14 cellular contexts compared by ENCODE assay signal in genomic region chr13:100543872-100544602, GRCh38. TPM values are rescaled to one million over a fixed set of nuclear protein-coding genes. Genes with fewer than 3 reads are reported as not detected.
A peak's percentile ranks its signal among the peaks of the same experiment; 100 is the strongest.
DNase-seq lines count a peak whose midpoint lies in the region; ATAC-seq, FAIRE-seq and TF ChIP-seq lines count a peak whose summit lies in the region.
"Had no signal": no experiment of that assay in that cellular context is flagged by ENCODE, and none has a peak within 500 bp of the region (broad histone marks: within the 10 kb centered on the region; RNA-seq: fewer than 3 reads in every experiment).

No MANE protein-coding gene starts in this region.

- H4K91ac ChIP-seq in trophoblast cell (ENCODE audit: low read depth, low read length): no peak overlapping the region

- no peak for FAIRE-seq in RCC 7860 (lab: Jason Lieb, UNC)

- ATAC-seq in upper lobe of left lung (ENCODE audit: low FRiP score in 2 of 2): no peak
- ATAC-seq: WTC11 had no signal

- no peak overlapping the region for H2BK120ac ChIP-seq in trophoblast cell (ENCODE audit: insufficient read depth, low read length, poor library complexity)

- peaks cover 0 to 7% (median 0%) of the 10 kb centered on the region in 4 donors for H3K4me1 ChIP-seq in upper lobe of left lung
- peaks cover 26 to 29% of the 10 kb centered on the region in 2 experiments for H3K4me1 ChIP-seq in trophoblast cell (ENCODE audit: control insufficient read depth in 1 of 2, insufficient read depth in 2 of 2, low read length in 2 of 2)

- H2AFZ ChIP-seq in trophoblast cell (ENCODE audit: insufficient read depth, low read length, poor library complexity): no peak overlapping the region

- H4K12ac ChIP-seq in trophoblast cell (ENCODE audit: low read depth, low read length): no peak overlapping the region

- no peak overlapping the region for H2BK12ac ChIP-seq in trophoblast cell (ENCODE audit: low read length)

- H3K4me3 ChIP-seq in epithelial cell of proximal tubule (ENCODE audit: low read depth, low read length) (peak overlapping the region; percentile 40), upper lobe of left lung (peak overlapping the region in 3 of 4 donors; percentile 15 to 39 (median 36)), trophoblast cell (ENCODE audit: low read depth, low read length) (no peak overlapping the region)

- peak; percentile 38 for DNase-seq in activated CD8-positive, alpha-beta memory T cell treated with anti-CD3 and anti-CD28 coated beads, Interleukin-2, amount 50 U/mL, for 48 hours
- no peak for DNase-seq in activated CD8-positive, alpha-beta memory T cell treated with anti-CD3 and anti-CD28 coated beads for 24 hours
- no peak for DNase-seq in epithelial cell of proximal tubule (ENCODE audit: low read depth)
- DNase-seq in mesenteric fat pad (ENCODE audit: low spot score): peak; percentile 82
- DNase-seq in upper lobe of left lung: peak; percentile 14 to 86
- no peak for DNase-seq in trophoblast cell
- DNase-seq in RCC 7860 (ENCODE audit: low spot score): no peak
- no peak for DNase-seq in DMS114 treated with DMSO at 0.1 percent for 48 hours (lab: John Stamatoyannopoulos, UW; ENCODE audit: unreplicated experiment)
- DNase-seq: activated naive CD4-positive, alpha-beta T cell treated with anti-CD3 and anti-CD28 coated beads, Interleukin-2, amount 50 U/mL, for 16 hours; central memory CD4-positive, alpha-beta T cell; GF-D8; NCI-H1417; stimulated activated CD4-positive, alpha-beta T cell treated with anti-CD3 and anti-CD28 coated beads, Interleukin-4, amount 100 ng/mL, for 1 hour had no signal

- H4K8ac ChIP-seq in trophoblast cell (ENCODE audit: low read depth, low read length): no peak overlapping the region

- H3K27me3 ChIP-seq in upper lobe of left lung (no peaks in the 10 kb centered on the region), trophoblast cell (ENCODE audit: insufficient read depth, low read length) (no peaks in the 10 kb centered on the region)

- no peak for TF ChIP-seq CTCF in epithelial cell of proximal tubule (conservative IDR thresholded peaks at IDR 0.05; ENCODE audit: low read depth, low read length)
- TF ChIP-seq CTCF in upper lobe of left lung (IDR thresholded peaks at IDR 0.05): no peak

- H3K79me1 ChIP-seq in trophoblast cell (ENCODE audit: low read length): peaks cover 8% of the 10 kb centered on the region

- H3K9me3 ChIP-seq in upper lobe of left lung (no peaks in the 10 kb centered on the region), trophoblast cell (ENCODE audit: insufficient read depth, low read depth, low read length) (peaks cover 1% of the 10 kb centered on the region)

- no peaks in the 10 kb centered on the region for H3K79me2 ChIP-seq in trophoblast cell (ENCODE audit: control insufficient read depth, insufficient read depth, low read length, poor library complexity)

- TF ChIP-seq EP300 in upper lobe of left lung (IDR thresholded peaks at IDR 0.05): no peak

- H3K27ac ChIP-seq in upper lobe of left lung (peak overlapping the region in 1 of 4 donors; percentile 0), trophoblast cell (ENCODE audit: low read depth, low read length) (no peak overlapping the region)

- no peaks in the 10 kb centered on the region for H3K36me3 ChIP-seq in upper lobe of left lung
- no peaks in the 10 kb centered on the region for H3K36me3 ChIP-seq in trophoblast cell (ENCODE audit: control insufficient read depth in 1 of 2, insufficient read depth in 2 of 2, low read length in 2 of 2)

- no peak overlapping the region for H3K23ac ChIP-seq in trophoblast cell (ENCODE audit: low read length)

- no peak for TF ChIP-seq POLR2A in upper lobe of left lung (IDR thresholded peaks at IDR 0.05)

- no peak overlapping the region for H2AK5ac ChIP-seq in trophoblast cell (ENCODE audit: low read length)

- 65 to 74% methylated on average over 26 of the region's 26 CpGs for WGBS in upper lobe of left lung, 2 donors
- no CpG with 5 or more reads among the region's 26 CpGs for WGBS in trophoblast cell (ENCODE audit: extremely low coverage, insufficient coverage, insufficient read length)

- H2BK5ac ChIP-seq in trophoblast cell (ENCODE audit: low read depth, low read length, poor library complexity): no peak overlapping the region

- H3K9ac ChIP-seq in trophoblast cell (ENCODE audit: low read length): no peak overlapping the region

- no peak overlapping the region for H3K18ac ChIP-seq in trophoblast cell (ENCODE audit: low read length)

- no peak overlapping the region for H3K14ac ChIP-seq in trophoblast cell (ENCODE audit: low read length)

- H3K4ac ChIP-seq in trophoblast cell (ENCODE audit: low read depth, low read length): no peak overlapping the region

- no peak overlapping the region for H3K4me2 ChIP-seq in trophoblast cell (ENCODE audit: low read length)

RNA-seq across cellular contexts. Expression of gene GGACT, which starts 44.6 kb away (rescaled TPM):
- total RNA-seq in epithelial cell of proximal tubule: 3.6 and 5.2 TPM in 2 replicates
- total RNA-seq in mesenteric fat pad: 3.9 TPM
- total RNA-seq in upper lobe of left lung: 1 to 10 TPM in 5 of 6 donors, under 1 TPM in 1; 0.67 to 8.5 (median 5.7) TPM
- 4.1 and 4.6 TPM in 2 replicates for polyA plus RNA-seq in trophoblast cell (2013)

Comparison
In these comparisons a context has a peak if more than half of its experiments do, and no peak if none do; other contexts are left out.
1. DNase-seq: peak in activated CD8-positive, alpha-beta memory T cell treated with anti-CD3 and anti-CD28 coated beads, Interleukin-2, amount 50 U/mL, for 48 hours (single experiment), mesenteric fat pad (single experiment) and upper lobe of left lung (2 of 2); none in activated CD8-positive, alpha-beta memory T cell treated with anti-CD3 and anti-CD28 coated beads for 24 hours (single experiment), epithelial cell of proximal tubule (single experiment), trophoblast cell (0 of 2), RCC 7860 (single experiment) and DMS114 treated with DMSO at 0.1 percent for 48 hours (single experiment).